In genomic region chr15:29888651-29889050, GRCh38 we compare ENCODE assay signal across 12 cellular contexts.
DNase-seq lines count a peak whose midpoint lies in the region; ATAC-seq, FAIRE-seq and TF ChIP-seq lines count a peak whose summit lies in the region.
"Had no signal": no experiment of that assay in that cellular context is flagged by ENCODE, and none has a peak within 500 bp of the region (broad histone marks: within the 10 kb centered on the region; RNA-seq: fewer than 3 reads in every experiment).

No MANE protein-coding gene starts in this region.

- no peak overlapping the region for H3K23ac ChIP-seq in trophoblast cell (ENCODE audit: low read length)

- no peak overlapping the region for H3K14ac ChIP-seq in trophoblast cell (ENCODE audit: low read length)

- H3K4me2 ChIP-seq in astrocyte (ENCODE audit: low read length) (peak overlapping the region; percentile 43), trophoblast cell (ENCODE audit: low read length) (no peak overlapping the region)

- intact Hi-C loops in right cardiac atrium (cut with DNase I), result loop anchor here in 1 of 4 donors (10.0 kb wide), 1 partner anchor 64 kb away; the partner anchor contains the start of gene TJP1
- intact Hi-C loops in esophagus squamous epithelium (cut with DNase I), result no loop called here

- no peak overlapping the region for H3K18ac ChIP-seq in trophoblast cell (ENCODE audit: low read length)

- TF ChIP-seq CTCF in astrocyte (IDR thresholded peaks at IDR 0.05; ENCODE audit: insufficient read depth, low read depth, low read length), result no peak
- no peak for TF ChIP-seq CTCF in esophagus squamous epithelium (IDR thresholded peaks at IDR 0.05)

- H2BK12ac ChIP-seq in trophoblast cell (ENCODE audit: low read length), result no peak overlapping the region

- WGBS in right cardiac atrium, result 36% methylated on average over 5 of the region's 5 CpGs
- no CpG with 5 or more reads among the region's 5 CpGs for WGBS in trophoblast cell (ENCODE audit: extremely low coverage, insufficient coverage, insufficient read length)
- 58 to 73% methylated on average over 4 to 5 of the region's 5 CpGs for WGBS in esophagus squamous epithelium, 2 donors

- H3K9ac ChIP-seq in astrocyte (ENCODE audit: low read length) (no peak overlapping the region), trophoblast cell (ENCODE audit: low read length) (no peak overlapping the region)

- H3K27ac ChIP-seq in astrocyte (ENCODE audit: low read depth, low read length) (peak overlapping the region; percentile 33), right cardiac atrium (ENCODE audit: low read length) (peak overlapping the region; percentile 87), trophoblast cell (ENCODE audit: low read depth, low read length) (peak overlapping the region; percentile 9), esophagus squamous epithelium (no peak overlapping the region)
- H3K27ac ChIP-seq: esophagus muscularis mucosa had no signal

- H3K79me1 ChIP-seq in trophoblast cell (ENCODE audit: low read length), result peaks cover 4% of the 10 kb centered on the region

- H3K36me3 Mint-ChIP-seq in astrocyte (ENCODE audit: low read depth, unreplicated experiment), result peaks cover under 1% of the 10 kb centered on the region
- H3K36me3 Mint-ChIP-seq: activated naive CD8-positive, alpha-beta T cell; naive B cell had no signal

- DNase-seq in EL (peak; percentile 79), astrocyte (ENCODE audit: low read depth) (peak; percentile 81), right cardiac atrium (peak; percentile 23 to 69 (median 64)), trophoblast cell (no peak), esophagus squamous epithelium (lab: John Stamatoyannopoulos, UW) (no peak), HUDEP-2 (lab: John Stamatoyannopoulos, UW; ENCODE audit: unreplicated experiment in 76 of 76) (no peak), activated gamma-delta T cell (lab: John Stamatoyannopoulos, UW) (no peak)
- DNase-seq in activated CD4-positive, CD25-positive, alpha-beta regulatory T cell treated with anti-CD3 and anti-CD28 coated beads, Interleukin-2, amount 50 U/mL, for 72 hours, result no peak
- DNase-seq: activated CD4-positive, alpha-beta T cell treated with anti-CD3 and anti-CD28 coated beads for 1 hour; naive B cell had no signal

- H2AK5ac ChIP-seq in trophoblast cell (ENCODE audit: low read length), result no peak overlapping the region

- H4K8ac ChIP-seq in trophoblast cell (ENCODE audit: low read depth, low read length), result no peak overlapping the region

- H3K27me3 Mint-ChIP-seq in astrocyte (ENCODE audit: low read depth, unreplicated experiment), result no peaks in the 10 kb centered on the region

- no peak overlapping the region for H3K4ac ChIP-seq in trophoblast cell (ENCODE audit: low read depth, low read length)

- H3K27ac Mint-ChIP-seq in astrocyte (ENCODE audit: unreplicated experiment), result peak overlapping the region; percentile 96
- H3K27ac Mint-ChIP-seq: activated naive CD8-positive, alpha-beta T cell; naive B cell had no signal

- TF ChIP-seq POLR2A in esophagus squamous epithelium (IDR thresholded peaks at IDR 0.05), result no peak

- H4K12ac ChIP-seq in trophoblast cell (ENCODE audit: low read depth, low read length), result no peak overlapping the region

- H2BK5ac ChIP-seq in trophoblast cell (ENCODE audit: low read depth, low read length, poor library complexity), result no peak overlapping the region

- H3K4me3 ChIP-seq in astrocyte (ENCODE audit: insufficient read depth, low read depth, low read length) (no peak overlapping the region), right cardiac atrium (ENCODE audit: low read length) (no peak overlapping the region), trophoblast cell (ENCODE audit: low read depth, low read length) (no peak overlapping the region), esophagus squamous epithelium (no peak overlapping the region)
- H3K4me3 ChIP-seq: esophagus muscularis mucosa had no signal

- no peak overlapping the region for H2BK120ac ChIP-seq in trophoblast cell (ENCODE audit: insufficient read depth, low read length, poor library complexity)

- H3K27me3 ChIP-seq in astrocyte (ENCODE audit: insufficient read depth, low read length) (no peaks in the 10 kb centered on the region), right cardiac atrium (ENCODE audit: control insufficient read depth, insufficient read depth) (no peaks in the 10 kb centered on the region), trophoblast cell (ENCODE audit: insufficient read depth, low read length) (no peaks in the 10 kb centered on the region), esophagus squamous epithelium (peaks cover 0 to 6% (median 0%) of the 10 kb centered on the region in 4 donors)
- H3K27me3 ChIP-seq: esophagus muscularis mucosa had no signal

- no peak overlapping the region for H4K91ac ChIP-seq in trophoblast cell (ENCODE audit: low read depth, low read length)

- H3K9me3 Mint-ChIP-seq in astrocyte (ENCODE audit: unreplicated experiment), result peaks cover 6% of the 10 kb centered on the region

- no peaks in the 10 kb centered on the region for H3K9me3 ChIP-seq in astrocyte (ENCODE audit: insufficient read depth, low read depth, low read length)
- H3K9me3 ChIP-seq in right cardiac atrium (ENCODE audit: control insufficient read depth, low read length), result no peaks in the 10 kb centered on the region
- no peaks in the 10 kb centered on the region for H3K9me3 ChIP-seq in trophoblast cell (ENCODE audit: insufficient read depth, low read depth, low read length)
- H3K9me3 ChIP-seq in esophagus squamous epithelium, result no peaks in the 10 kb centered on the region
- H3K9me3 ChIP-seq: esophagus muscularis mucosa had no signal

- peaks cover 7% of the 10 kb centered on the region for H3K4me1 ChIP-seq in astrocyte (ENCODE audit: insufficient read depth, low read length)
- H3K4me1 ChIP-seq in right cardiac atrium (ENCODE audit: control insufficient read depth, insufficient read depth, low read length), result peaks cover 7% of the 10 kb centered on the region
- H3K4me1 ChIP-seq in trophoblast cell (ENCODE audit: control insufficient read depth in 1 of 2, insufficient read depth in 2 of 2, low read length in 2 of 2), result peaks cover 8 to 9% of the 10 kb centered on the region in 2 experiments
- H3K4me1 ChIP-seq in esophagus squamous epithelium, result peaks cover 0 to 4% (median 0%) of the 10 kb centered on the region in 3 donors

- no peaks in the 10 kb centered on the region for H3K36me3 ChIP-seq in astrocyte (ENCODE audit: insufficient read depth, low read length)
- H3K36me3 ChIP-seq in trophoblast cell (ENCODE audit: control insufficient read depth in 1 of 2, insufficient read depth in 2 of 2, low read length in 2 of 2), result no peaks in the 10 kb centered on the region
- no peaks in the 10 kb centered on the region for H3K36me3 ChIP-seq in esophagus squamous epithelium
- H3K36me3 ChIP-seq: esophagus muscularis mucosa had no signal

- ATAC-seq in right cardiac atrium, result peak; percentile 89 to 93

- H3K4me1 Mint-ChIP-seq in astrocyte (ENCODE audit: low read depth, unreplicated experiment), result peaks cover 18% of the 10 kb centered on the region
- H3K4me1 Mint-ChIP-seq: naive B cell had no signal

- H2AFZ ChIP-seq in astrocyte (ENCODE audit: low read depth, low read length) (peak overlapping the region; percentile 27), trophoblast cell (ENCODE audit: insufficient read depth, low read length, poor library complexity) (no peak overlapping the region)

- H3K79me2 ChIP-seq in astrocyte (ENCODE audit: insufficient read depth, low read length), result no peaks in the 10 kb centered on the region
- no peaks in the 10 kb centered on the region for H3K79me2 ChIP-seq in trophoblast cell (ENCODE audit: control insufficient read depth, insufficient read depth, low read length, poor library complexity)

- FAIRE-seq in astrocyte (lab: Jason Lieb, UNC), result peak; percentile 5

- no peaks in the 10 kb centered on the region for H4K20me1 ChIP-seq in astrocyte (ENCODE audit: insufficient read depth, low read length)

- no peak overlapping the region for H3K4me3 Mint-ChIP-seq in astrocyte (ENCODE audit: unreplicated experiment)
- H3K4me3 Mint-ChIP-seq: activated naive CD8-positive, alpha-beta T cell; naive B cell had no signal

Comparison
In these comparisons a context has a peak if more than half of its experiments do, and no peak if none do; other contexts are left out.
1. DNase-seq: peak in EL (single experiment), astrocyte (single experiment) and right cardiac atrium (3 of 3); none in trophoblast cell (0 of 2), esophagus squamous epithelium (single experiment), HUDEP-2 (0 of 76), activated CD4-positive, CD25-positive, alpha-beta regulatory T cell treated with anti-CD3 and anti-CD28 coated beads, Interleukin-2, amount 50 U/mL, for 72 hours (single experiment) and activated gamma-delta T cell (single experiment).
2. H3K27ac ChIP-seq: peak in astrocyte (single experiment), right cardiac atrium (single experiment) and trophoblast cell (single experiment); none in esophagus squamous epithelium (0 of 4).